1 cellular context compared by ENCODE assay signal in the genomic region with DNA sequence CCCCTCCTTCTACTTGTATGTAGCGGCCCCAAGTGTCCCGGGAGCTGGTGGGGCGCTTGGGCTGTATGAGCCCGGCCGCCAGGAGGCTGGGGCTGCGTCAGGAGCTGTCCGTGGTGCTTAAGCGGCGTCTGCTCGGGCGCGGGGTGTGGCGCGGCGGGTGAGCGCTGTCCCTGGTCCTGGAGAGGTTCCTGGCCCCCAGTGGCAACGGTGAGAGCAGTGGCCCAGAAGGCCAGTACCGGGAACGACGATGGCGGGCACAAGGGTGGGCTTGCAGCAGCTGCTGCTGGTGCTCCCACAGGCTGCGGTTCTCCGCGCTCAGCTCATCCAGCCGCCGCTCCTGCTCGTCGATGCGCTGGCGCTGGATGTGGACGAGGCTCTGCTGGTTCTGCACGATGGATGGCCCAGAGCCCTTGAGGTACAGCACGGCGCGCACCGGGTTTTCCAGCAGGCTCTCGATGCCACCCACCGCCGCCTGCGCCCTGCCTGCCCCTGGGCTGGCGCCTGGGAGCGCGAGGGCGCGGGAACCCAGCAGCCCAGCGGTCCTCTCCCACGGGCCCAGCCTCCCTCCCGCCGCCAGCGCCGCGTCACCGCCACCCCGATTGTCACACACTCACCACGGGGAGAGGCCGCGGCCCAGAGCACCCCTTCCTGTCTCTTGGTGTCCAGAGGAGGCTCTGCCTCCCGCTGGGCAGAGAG.
TF ChIP-seq lines count a peak whose summit lies in the region.

No MANE protein-coding gene starts in this region.

TF ChIP-seq in WTC11, 78 proteins besides CTCF, POLR2A, EP300 and RAD21 (continued from another document and continues in another):
- TF ChIP-seq ERG (CRISPR knock-in tag; IDR thresholded peaks at IDR 0.05) (peak; percentile 94), NR1H2 (CRISPR knock-in tag; IDR thresholded peaks at IDR 0.05) (peak; percentile 99), ESRRA (CRISPR knock-in tag; IDR thresholded peaks at IDR 0.05; ENCODE audit: borderline replicate concordance) (peak; percentile 100), SOX15 (CRISPR knock-in tag; IDR thresholded peaks at IDR 0.05) (no peak), SMAD3 (CRISPR knock-in tag; IDR thresholded peaks at IDR 0.05; ENCODE audit: borderline replicate concordance) (peak; percentile 100), FOXP4 (CRISPR knock-in tag; IDR thresholded peaks at IDR 0.05) (peak; percentile 100), RELA (CRISPR knock-in tag; IDR thresholded peaks at IDR 0.05; ENCODE audit: borderline replicate concordance) (peak; percentile 100), MXD4 (CRISPR knock-in tag; IDR thresholded peaks at IDR 0.05; ENCODE audit: borderline replicate concordance) (peak; percentile 88; the same call in 1 of the 2 replicates), ZMAT4 (CRISPR knock-in tag; IDR thresholded peaks at IDR 0.05) (no peak), ZBTB21 (CRISPR knock-in tag; IDR thresholded peaks at IDR 0.05; ENCODE audit: borderline replicate concordance) (peak; percentile 98), SMAD4 (CRISPR knock-in tag; IDR thresholded peaks at IDR 0.05) (peak; percentile 99), ZNF121 (CRISPR knock-in tag; IDR thresholded peaks at IDR 0.05) (peak; percentile 93), ZNF423 (CRISPR knock-in tag; IDR thresholded peaks at IDR 0.05) (peak; percentile 64), ZNF138 (CRISPR knock-in tag; conservative IDR thresholded peaks at IDR 0.05) (peak; percentile 100), ATF2 (CRISPR knock-in tag; IDR thresholded peaks at IDR 0.05; ENCODE audit: borderline replicate concordance, low read depth) (peak; percentile 99), PRRX2 (CRISPR knock-in tag; IDR thresholded peaks at IDR 0.05) (peak; percentile 91), CREB1 (CRISPR knock-in tag; IDR thresholded peaks at IDR 0.05) (peak; percentile 100), GTF2I (CRISPR knock-in tag; conservative IDR thresholded peaks at IDR 0.05) (no peak), ZNF671 (CRISPR knock-in tag; IDR thresholded peaks at IDR 0.05) (peak; percentile 90; the same call in 1 of the 2 replicates), TEAD4 (CRISPR knock-in tag; IDR thresholded peaks at IDR 0.05) (peak; percentile 99), NFATC4 (CRISPR knock-in tag; IDR thresholded peaks at IDR 0.05) (no peak), NR2C2 (CRISPR knock-in tag; IDR thresholded peaks at IDR 0.05) (peak; percentile 93), ZNF263 (CRISPR knock-in tag; IDR thresholded peaks at IDR 0.05; ENCODE audit: low read depth) (peak; percentile 92), OVOL2 (CRISPR knock-in tag; IDR thresholded peaks at IDR 0.05; ENCODE audit: borderline replicate concordance) (no peak), NR3C1 (CRISPR knock-in tag; conservative IDR thresholded peaks at IDR 0.05; ENCODE audit: low read depth) (peak; percentile 100), SP1 (CRISPR knock-in tag; conservative IDR thresholded peaks at IDR 0.05) (peak; percentile 98), IRF1 (CRISPR knock-in tag; IDR thresholded peaks at IDR 0.05) (peak; percentile 100), GABPB1 (CRISPR knock-in tag; IDR thresholded peaks at IDR 0.05) (peak; percentile 96)
- TF ChIP-seq, protein P1, sequence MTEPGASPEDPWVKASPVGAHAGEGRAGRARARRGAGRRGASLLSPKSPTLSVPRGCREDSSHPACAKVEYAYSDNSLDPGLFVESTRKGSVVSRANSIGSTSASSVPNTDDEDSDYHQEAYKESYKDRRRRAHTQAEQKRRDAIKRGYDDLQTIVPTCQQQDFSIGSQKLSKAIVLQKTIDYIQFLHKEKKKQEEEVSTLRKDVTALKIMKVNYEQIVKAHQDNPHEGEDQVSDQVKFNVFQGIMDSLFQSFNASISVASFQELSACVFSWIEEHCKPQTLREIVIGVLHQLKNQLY (CRISPR knock-in tag; IDR thresholded peaks at IDR 0.05) = peak; percentile 99
- TF ChIP-seq, protein P2, sequence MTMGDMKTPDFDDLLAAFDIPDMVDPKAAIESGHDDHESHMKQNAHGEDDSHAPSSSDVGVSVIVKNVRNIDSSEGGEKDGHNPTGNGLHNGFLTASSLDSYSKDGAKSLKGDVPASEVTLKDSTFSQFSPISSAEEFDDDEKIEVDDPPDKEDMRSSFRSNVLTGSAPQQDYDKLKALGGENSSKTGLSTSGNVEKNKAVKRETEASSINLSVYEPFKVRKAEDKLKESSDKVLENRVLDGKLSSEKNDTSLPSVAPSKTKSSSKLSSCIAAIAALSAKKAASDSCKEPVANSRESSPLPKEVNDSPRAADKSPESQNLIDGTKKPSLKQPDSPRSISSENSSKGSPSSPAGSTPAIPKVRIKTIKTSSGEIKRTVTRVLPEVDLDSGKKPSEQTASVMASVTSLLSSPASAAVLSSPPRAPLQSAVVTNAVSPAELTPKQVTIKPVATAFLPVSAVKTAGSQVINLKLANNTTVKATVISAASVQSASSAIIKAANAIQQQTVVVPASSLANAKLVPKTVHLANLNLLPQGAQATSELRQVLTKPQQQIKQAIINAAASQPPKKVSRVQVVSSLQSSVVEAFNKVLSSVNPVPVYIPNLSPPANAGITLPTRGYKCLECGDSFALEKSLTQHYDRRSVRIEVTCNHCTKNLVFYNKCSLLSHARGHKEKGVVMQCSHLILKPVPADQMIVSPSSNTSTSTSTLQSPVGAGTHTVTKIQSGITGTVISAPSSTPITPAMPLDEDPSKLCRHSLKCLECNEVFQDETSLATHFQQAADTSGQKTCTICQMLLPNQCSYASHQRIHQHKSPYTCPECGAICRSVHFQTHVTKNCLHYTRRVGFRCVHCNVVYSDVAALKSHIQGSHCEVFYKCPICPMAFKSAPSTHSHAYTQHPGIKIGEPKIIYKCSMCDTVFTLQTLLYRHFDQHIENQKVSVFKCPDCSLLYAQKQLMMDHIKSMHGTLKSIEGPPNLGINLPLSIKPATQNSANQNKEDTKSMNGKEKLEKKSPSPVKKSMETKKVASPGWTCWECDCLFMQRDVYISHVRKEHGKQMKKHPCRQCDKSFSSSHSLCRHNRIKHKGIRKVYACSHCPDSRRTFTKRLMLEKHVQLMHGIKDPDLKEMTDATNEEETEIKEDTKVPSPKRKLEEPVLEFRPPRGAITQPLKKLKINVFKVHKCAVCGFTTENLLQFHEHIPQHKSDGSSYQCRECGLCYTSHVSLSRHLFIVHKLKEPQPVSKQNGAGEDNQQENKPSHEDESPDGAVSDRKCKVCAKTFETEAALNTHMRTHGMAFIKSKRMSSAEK (CRISPR knock-in tag; IDR thresholded peaks at IDR 0.05; ENCODE audit: borderline replicate concordance) = peak; percentile 90
- TF ChIP-seq, protein P3, sequence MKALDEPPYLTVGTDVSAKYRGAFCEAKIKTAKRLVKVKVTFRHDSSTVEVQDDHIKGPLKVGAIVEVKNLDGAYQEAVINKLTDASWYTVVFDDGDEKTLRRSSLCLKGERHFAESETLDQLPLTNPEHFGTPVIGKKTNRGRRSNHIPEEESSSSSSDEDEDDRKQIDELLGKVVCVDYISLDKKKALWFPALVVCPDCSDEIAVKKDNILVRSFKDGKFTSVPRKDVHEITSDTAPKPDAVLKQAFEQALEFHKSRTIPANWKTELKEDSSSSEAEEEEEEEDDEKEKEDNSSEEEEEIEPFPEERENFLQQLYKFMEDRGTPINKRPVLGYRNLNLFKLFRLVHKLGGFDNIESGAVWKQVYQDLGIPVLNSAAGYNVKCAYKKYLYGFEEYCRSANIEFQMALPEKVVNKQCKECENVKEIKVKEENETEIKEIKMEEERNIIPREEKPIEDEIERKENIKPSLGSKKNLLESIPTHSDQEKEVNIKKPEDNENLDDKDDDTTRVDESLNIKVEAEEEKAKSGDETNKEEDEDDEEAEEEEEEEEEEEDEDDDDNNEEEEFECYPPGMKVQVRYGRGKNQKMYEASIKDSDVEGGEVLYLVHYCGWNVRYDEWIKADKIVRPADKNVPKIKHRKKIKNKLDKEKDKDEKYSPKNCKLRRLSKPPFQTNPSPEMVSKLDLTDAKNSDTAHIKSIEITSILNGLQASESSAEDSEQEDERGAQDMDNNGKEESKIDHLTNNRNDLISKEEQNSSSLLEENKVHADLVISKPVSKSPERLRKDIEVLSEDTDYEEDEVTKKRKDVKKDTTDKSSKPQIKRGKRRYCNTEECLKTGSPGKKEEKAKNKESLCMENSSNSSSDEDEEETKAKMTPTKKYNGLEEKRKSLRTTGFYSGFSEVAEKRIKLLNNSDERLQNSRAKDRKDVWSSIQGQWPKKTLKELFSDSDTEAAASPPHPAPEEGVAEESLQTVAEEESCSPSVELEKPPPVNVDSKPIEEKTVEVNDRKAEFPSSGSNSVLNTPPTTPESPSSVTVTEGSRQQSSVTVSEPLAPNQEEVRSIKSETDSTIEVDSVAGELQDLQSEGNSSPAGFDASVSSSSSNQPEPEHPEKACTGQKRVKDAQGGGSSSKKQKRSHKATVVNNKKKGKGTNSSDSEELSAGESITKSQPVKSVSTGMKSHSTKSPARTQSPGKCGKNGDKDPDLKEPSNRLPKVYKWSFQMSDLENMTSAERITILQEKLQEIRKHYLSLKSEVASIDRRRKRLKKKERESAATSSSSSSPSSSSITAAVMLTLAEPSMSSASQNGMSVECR (CRISPR knock-in tag; IDR thresholded peaks at IDR 0.05; ENCODE audit: borderline replicate concordance) = peak; percentile 100
- TF ChIP-seq, protein P4, sequence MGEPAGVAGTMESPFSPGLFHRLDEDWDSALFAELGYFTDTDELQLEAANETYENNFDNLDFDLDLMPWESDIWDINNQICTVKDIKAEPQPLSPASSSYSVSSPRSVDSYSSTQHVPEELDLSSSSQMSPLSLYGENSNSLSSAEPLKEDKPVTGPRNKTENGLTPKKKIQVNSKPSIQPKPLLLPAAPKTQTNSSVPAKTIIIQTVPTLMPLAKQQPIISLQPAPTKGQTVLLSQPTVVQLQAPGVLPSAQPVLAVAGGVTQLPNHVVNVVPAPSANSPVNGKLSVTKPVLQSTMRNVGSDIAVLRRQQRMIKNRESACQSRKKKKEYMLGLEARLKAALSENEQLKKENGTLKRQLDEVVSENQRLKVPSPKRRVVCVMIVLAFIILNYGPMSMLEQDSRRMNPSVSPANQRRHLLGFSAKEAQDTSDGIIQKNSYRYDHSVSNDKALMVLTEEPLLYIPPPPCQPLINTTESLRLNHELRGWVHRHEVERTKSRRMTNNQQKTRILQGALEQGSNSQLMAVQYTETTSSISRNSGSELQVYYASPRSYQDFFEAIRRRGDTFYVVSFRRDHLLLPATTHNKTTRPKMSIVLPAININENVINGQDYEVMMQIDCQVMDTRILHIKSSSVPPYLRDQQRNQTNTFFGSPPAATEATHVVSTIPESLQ (CRISPR knock-in tag; IDR thresholded peaks at IDR 0.05) = peak; percentile 98
- TF ChIP-seq, protein P5, sequence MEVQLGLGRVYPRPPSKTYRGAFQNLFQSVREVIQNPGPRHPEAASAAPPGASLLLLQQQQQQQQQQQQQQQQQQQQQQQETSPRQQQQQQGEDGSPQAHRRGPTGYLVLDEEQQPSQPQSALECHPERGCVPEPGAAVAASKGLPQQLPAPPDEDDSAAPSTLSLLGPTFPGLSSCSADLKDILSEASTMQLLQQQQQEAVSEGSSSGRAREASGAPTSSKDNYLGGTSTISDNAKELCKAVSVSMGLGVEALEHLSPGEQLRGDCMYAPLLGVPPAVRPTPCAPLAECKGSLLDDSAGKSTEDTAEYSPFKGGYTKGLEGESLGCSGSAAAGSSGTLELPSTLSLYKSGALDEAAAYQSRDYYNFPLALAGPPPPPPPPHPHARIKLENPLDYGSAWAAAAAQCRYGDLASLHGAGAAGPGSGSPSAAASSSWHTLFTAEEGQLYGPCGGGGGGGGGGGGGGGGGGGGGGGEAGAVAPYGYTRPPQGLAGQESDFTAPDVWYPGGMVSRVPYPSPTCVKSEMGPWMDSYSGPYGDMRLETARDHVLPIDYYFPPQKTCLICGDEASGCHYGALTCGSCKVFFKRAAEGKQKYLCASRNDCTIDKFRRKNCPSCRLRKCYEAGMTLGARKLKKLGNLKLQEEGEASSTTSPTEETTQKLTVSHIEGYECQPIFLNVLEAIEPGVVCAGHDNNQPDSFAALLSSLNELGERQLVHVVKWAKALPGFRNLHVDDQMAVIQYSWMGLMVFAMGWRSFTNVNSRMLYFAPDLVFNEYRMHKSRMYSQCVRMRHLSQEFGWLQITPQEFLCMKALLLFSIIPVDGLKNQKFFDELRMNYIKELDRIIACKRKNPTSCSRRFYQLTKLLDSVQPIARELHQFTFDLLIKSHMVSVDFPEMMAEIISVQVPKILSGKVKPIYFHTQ (CRISPR knock-in tag; IDR thresholded peaks at IDR 0.05) = peak; percentile 44; the same call in 1 of the 2 replicates
